11 cellular contexts compared by ENCODE assay signal in the genomic region with DNA sequence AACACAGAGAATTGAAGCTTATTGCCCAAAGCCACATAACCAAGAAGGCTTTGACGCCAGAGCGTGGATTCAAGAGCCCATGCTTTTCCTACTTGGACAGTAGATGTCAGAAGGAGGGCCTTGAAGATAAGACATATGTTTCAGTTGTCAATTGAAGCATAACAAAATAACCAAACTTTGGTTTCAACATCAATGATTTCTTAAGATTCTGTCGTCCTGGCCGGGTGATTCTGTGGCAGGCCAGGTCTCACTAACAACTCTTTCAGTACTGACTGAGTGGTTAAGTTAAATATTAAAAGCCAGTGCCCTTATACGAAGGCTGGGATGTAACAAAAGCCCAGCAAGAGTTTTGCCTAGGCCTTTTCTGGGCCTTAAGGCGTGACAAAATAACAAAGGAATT.
A peak's percentile ranks its signal among the peaks of the same experiment; 100 is the strongest.
DNase-seq lines count a peak whose midpoint lies in the region; ATAC-seq and TF ChIP-seq lines count a peak whose summit lies in the region.
"Had no signal": no experiment of that assay in that cellular context is flagged by ENCODE, and none has a peak within 500 bp of the region (broad histone marks: within the 10 kb centered on the region; RNA-seq: fewer than 3 reads in every experiment).

No MANE protein-coding gene starts in this region.

- H3K27me3 ChIP-seq in upper lobe of right lung = no peaks in the 10 kb centered on the region

- no peaks in the 10 kb centered on the region for H3K36me3 ChIP-seq in upper lobe of right lung

- ATAC-seq in HG02763 (IDR thresholded peaks at IDR 0.05; ENCODE audit: unreplicated experiment) (peak; percentile 98), HG03575 (IDR thresholded peaks at IDR 0.05; ENCODE audit: extremely low read depth, insufficient number of reproducible peaks, low FRiP score, unreplicated experiment) (peak; percentile 81), upper lobe of right lung (peak; percentile 32)
- ATAC-seq in stimulated activated effector memory CD8-positive, alpha-beta T cell treated with anti-CD3 and anti-CD28 coated beads, Interleukin-12 subunit alpha, Interleukin-12 subunit beta, amount 100 ng/mL, for 72 hours = no peak

- no peak overlapping the region for H3K4me3 ChIP-seq in upper lobe of right lung

- H3K9me3 ChIP-seq in upper lobe of right lung = no peaks in the 10 kb centered on the region

- TF ChIP-seq CTCF in upper lobe of right lung (IDR thresholded peaks at IDR 0.05) = no peak

- intact Hi-C loops in upper lobe of right lung (cut with DNase I) = no loop called here

- no peaks in the 10 kb centered on the region for H3K9me3 Mint-ChIP-seq in stimulated activated effector memory CD8-positive, alpha-beta T cell treated with anti-CD3 and anti-CD28 coated beads, Interleukin-12 subunit alpha, Interleukin-12 subunit beta, amount 100 ng/mL, for 72 hours
- H3K9me3 Mint-ChIP-seq: brain had no signal

- H3K27ac ChIP-seq in upper lobe of right lung = no peak overlapping the region

- H3K27ac Mint-ChIP-seq in stimulated activated effector memory CD8-positive, alpha-beta T cell treated with anti-CD3 and anti-CD28 coated beads, Interleukin-12 subunit alpha, Interleukin-12 subunit beta, amount 100 ng/mL, for 72 hours = no peak overlapping the region

- H3K4me3 Mint-ChIP-seq in stimulated activated effector memory CD8-positive, alpha-beta T cell treated with anti-CD3 and anti-CD28 coated beads, Interleukin-12 subunit alpha, Interleukin-12 subunit beta, amount 100 ng/mL, for 72 hours = no peak overlapping the region
- H3K4me3 Mint-ChIP-seq: brain had no signal

- H3K4me1 ChIP-seq in upper lobe of right lung = no peaks in the 10 kb centered on the region

- no peaks in the 10 kb centered on the region for H3K4me1 Mint-ChIP-seq in stimulated activated effector memory CD8-positive, alpha-beta T cell treated with anti-CD3 and anti-CD28 coated beads, Interleukin-12 subunit alpha, Interleukin-12 subunit beta, amount 100 ng/mL, for 72 hours

- H3K36me3 Mint-ChIP-seq in stimulated activated effector memory CD8-positive, alpha-beta T cell treated with anti-CD3 and anti-CD28 coated beads, Interleukin-12 subunit alpha, Interleukin-12 subunit beta, amount 100 ng/mL, for 72 hours = no peaks in the 10 kb centered on the region

- peak; percentile 65 for DNase-seq in GM19238 (ENCODE audit: insufficient read length, low spot score)
- DNase-seq in upper lobe of right lung = no peak
- DNase-seq in SHP77 (lab: John Stamatoyannopoulos, UW) = no peak
- DNase-seq in stimulated activated effector memory CD8-positive, alpha-beta T cell treated with anti-CD3 and anti-CD28 coated beads, Interleukin-12 subunit alpha, Interleukin-12 subunit beta, amount 100 ng/mL, for 72 hours (ENCODE audit: low spot score in 2 of 2) = no peak
- DNase-seq in COR-L47 (lab: John Stamatoyannopoulos, UW) = no peak
- DNase-seq: DND-41; NCI-H2081 treated with DMSO at 0.1 percent for 48 hours; stimulated activated CD4-positive, alpha-beta T cell treated with anti-CD3 and anti-CD28 coated beads, Interleukin-12 subunit alpha, Interleukin-12 subunit beta, amount 100 ng/mL, for 4 hours had no signal
